In the genomic region with DNA sequence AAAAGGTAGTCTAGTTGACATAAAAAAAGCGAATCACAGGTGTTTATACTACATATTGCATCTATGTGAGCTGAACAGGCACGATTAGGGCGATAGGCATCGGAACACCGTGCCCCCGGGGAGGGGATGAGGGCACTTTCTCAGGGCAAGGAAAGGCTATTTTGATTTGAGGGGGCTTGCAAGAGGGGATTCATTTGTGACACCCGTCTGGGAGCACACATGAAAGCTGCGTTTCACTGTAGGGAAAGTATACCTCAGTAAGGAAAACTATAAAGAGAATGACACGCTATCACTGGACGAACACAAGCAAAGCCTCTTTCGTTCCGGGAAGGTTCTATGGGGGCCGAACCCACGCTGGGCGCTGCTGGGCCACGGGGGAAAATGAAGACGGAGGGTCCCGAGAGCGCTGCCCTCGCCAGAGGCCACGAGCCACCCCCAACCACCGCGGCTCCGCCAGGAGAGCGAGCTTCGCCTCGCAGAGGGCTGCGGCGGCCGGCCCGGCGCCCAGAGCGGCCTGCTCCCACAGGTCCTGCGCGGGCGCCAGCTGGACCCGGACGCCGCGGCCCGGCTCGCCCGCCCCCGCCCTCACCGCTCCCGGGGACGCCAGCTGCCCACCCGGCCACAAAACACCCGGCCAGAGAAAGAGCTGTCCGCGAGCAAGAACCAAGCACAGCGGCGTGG, we compare ENCODE assay signal across 8 cellular contexts. TPM values are rescaled to one million over a fixed set of nuclear protein-coding genes. Genes with fewer than 3 reads are reported as not detected.
A peak's percentile ranks its signal among the peaks of the same experiment; 100 is the strongest.
DNase-seq lines count a peak whose midpoint lies in the region; ATAC-seq, FAIRE-seq and TF ChIP-seq lines count a peak whose summit lies in the region.

No MANE protein-coding gene starts in this region.

- H3K4me3 Mint-ChIP-seq in T-cell, result peak overlapping the region; percentile 86 to 92 (median 92)

- H3K27ac ChIP-seq in H1 (ENCODE audit: low read depth, low read length), result peak overlapping the region; percentile 85

- H3K4me1 Mint-ChIP-seq in T-cell, result peaks cover 59 to 69% (median 62%) of the 10 kb centered on the region in 3 donors

- no peak overlapping the region for H2BK12ac ChIP-seq in H1 (ENCODE audit: low read depth, low read length)

- H4K20me1 ChIP-seq in H1 (replicated peaks in 1 of 2; ENCODE audit: control insufficient read depth in 1 of 2, insufficient read depth in 2 of 2, low read length in 2 of 2), result peaks cover 2 to 5% of the 10 kb centered on the region in 2 experiments

- no peak for TF ChIP-seq EP300 in H1 (IDR thresholded peaks at IDR 0.05; ENCODE audit: borderline replicate concordance in 1 of 2, low read depth in 2 of 2, low read length in 2 of 2)

- peaks cover 7 to 24% (median 12%) of the 10 kb centered on the region in 4 experiments; a peak in 5 of 7 replicates for H3K4me1 ChIP-seq in H1 (replicated peaks in 1 of 4; ENCODE audit: control insufficient read depth in 3 of 4, insufficient read depth in 4 of 4, low read length in 3 of 4)
- H3K4me1 ChIP-seq in mucosa of stomach (ENCODE audit: control insufficient read depth, insufficient read depth, low read length), result peaks cover 9% of the 10 kb centered on the region

- no peak for TF ChIP-seq POLR2A in H1 (IDR thresholded peaks at IDR 0.05; ENCODE audit: control extremely low read depth in 1 of 2, low read depth in 2 of 2, low read length in 2 of 2)

- H2BK5ac ChIP-seq in H1 (ENCODE audit: low read depth, low read length), result 0 out of 2 replicates have a peak overlapping the region, but pooled peaks have one; percentile 98

- H4K8ac ChIP-seq in H1 (ENCODE audit: extremely low read depth, insufficient read depth, low read length), result peak overlapping the region; percentile 74; the same call in 1 of the 2 replicates

- H3K9me3 Mint-ChIP-seq in T-cell, result no peaks in the 10 kb centered on the region

- no peaks in the 10 kb centered on the region for H3K9me3 ChIP-seq in H1 (ENCODE audit: insufficient read depth in 2 of 2, low read depth in 1 of 2, low read length in 1 of 2)
- H3K9me3 ChIP-seq in mucosa of stomach (ENCODE audit: control insufficient read depth, low read length), result no peaks in the 10 kb centered on the region

- no peak for FAIRE-seq in H1 (lab: Jason Lieb, UNC)

- H2AFZ ChIP-seq in H1 (ENCODE audit: low read length), result no peak overlapping the region

- POLR2A ChIA-PET in T-cell (lab: Charles Lee) (interaction anchor here (0.6 to 1.9 kb wide), 36 partner anchors 8 to 723 kb away, joined by 3 to 18 read pairs (median 6); partner anchors contain the start of genes AFG3L2 (in 2 of the 2) and CEP192 (in 2 of the 2)), H1 (lab: Charles Lee; ENCODE audit: partially characterized antibody) (interaction anchor here (0.6 to 3.0 kb wide), 11 partner anchors 11 to 108 kb away, joined by 3 to 9 read pairs (median 3); partner anchors contain the start of genes CEP192 and SEH1L)

- H3K27ac Mint-ChIP-seq in T-cell, result peak overlapping the region; percentile 37 to 91

- WGBS in H1 (ENCODE audit: extremely low coverage in 1 of 2, insufficient coverage in 1 of 2, insufficient read length in 1 of 2, insufficient replicate concordance in 2 of 2, low coverage in 1 of 2, low lambda C conversion rate in 2 of 2, missing lambda C conversion rate in 1 of 2), 2 experiments, result 1% methylated on average over 39 of the region's 53 CpGs; no CpG with 5 or more reads in 1 of the 2 experiments

- H3K4me2 ChIP-seq in H1 (ENCODE audit: insufficient read depth in 1 of 2, low read depth in 2 of 2, low read length in 2 of 2), result peak overlapping the region; percentile 83 to 90

- peak overlapping the region; percentile 76 to 89 (median 80) for H3K4me3 ChIP-seq in H1 (ENCODE audit: extremely low read depth in 1 of 4, insufficient read depth in 2 of 4, low read depth in 3 of 4, low read length in 4 of 4)
- peak overlapping the region; percentile 63 for H3K4me3 ChIP-seq in mucosa of stomach (ENCODE audit: low read length)

- no peak overlapping the region for H2BK120ac ChIP-seq in H1 (replicated peaks; ENCODE audit: low read depth, low read length)

- H3K9ac ChIP-seq in H1 (replicated peaks in 1 of 4; ENCODE audit: extremely low read depth in 1 of 4, low read depth in 3 of 4, low read length in 3 of 4) (peak overlapping the region; percentile 85 to 98 (median 94)), mucosa of stomach (ENCODE audit: low read length) (peak overlapping the region; percentile 94)

- H4K5ac ChIP-seq in H1 (ENCODE audit: insufficient read length, low read depth, low read length), result peak overlapping the region; percentile 75

- H3K23me2 ChIP-seq in H1 (ENCODE audit: low read depth, low read length), result peaks cover 7% of the 10 kb centered on the region; the same call in 1 of the 2 replicates

- peaks cover 4% of the 10 kb centered on the region; the same call in 1 of the 2 replicates for H3K79me1 ChIP-seq in H1 (ENCODE audit: low read depth, low read length)

- ATAC-seq in HG02981 (IDR thresholded peaks at IDR 0.05; ENCODE audit: unreplicated experiment) (peak; percentile 11), T-cell (replicated peaks in 1 of 4) (peak in 3 of 4 experiments; percentile 0 to 11 (median 3))

- TF ChIP-seq CTCF in H1 (IDR thresholded peaks at IDR 0.05; ENCODE audit: control extremely low read depth in 1 of 3, insufficient read depth in 1 of 3, low read depth in 1 of 3, low read length in 3 of 3), result no peak

- peak overlapping the region; percentile 70 for H3K4ac ChIP-seq in H1 (replicated peaks; ENCODE audit: insufficient read length, low read depth, low read length)

- no peak overlapping the region for H3K23ac ChIP-seq in H1 (ENCODE audit: insufficient read length)

- no peaks in the 10 kb centered on the region for H3K27me3 Mint-ChIP-seq in T-cell

- CTCF ChIA-PET in T-cell (lab: Charles Lee), result interaction anchor here (0.6 to 1.6 kb wide), 14 partner anchors 10 to 490 kb away, joined by 3 to 10 read pairs (median 4); partner anchors contain the start of genes CEP192 (in 1 of the 2), CEP76 (in 1 of the 2) and PSMG2 (in 1 of the 2)
- CTCF ChIA-PET in H1 (lab: Charles Lee; ENCODE audit: partially characterized antibody), result interaction anchor here (0.7 to 3.0 kb wide), 4 partner anchors 9 to 44 kb away, joined by 3 to 12 read pairs (median 4); no protein-coding TSS in a partner anchor

- H2BK20ac ChIP-seq in H1 (ENCODE audit: low read length), result no peak overlapping the region

- no peak overlapping the region for H3K14ac ChIP-seq in H1 (ENCODE audit: insufficient read length)

- H3K27me3 ChIP-seq in H1 (replicated peaks in 1 of 4; ENCODE audit: control insufficient read depth in 3 of 4, extremely low read depth in 1 of 4, insufficient read depth in 3 of 4, low read length in 3 of 4) (no peaks in the 10 kb centered on the region), mucosa of stomach (ENCODE audit: control insufficient read depth, insufficient read depth, low read length) (no peaks in the 10 kb centered on the region)

- H3K79me2 ChIP-seq in H1 (ENCODE audit: control insufficient read depth in 1 of 2, insufficient read depth in 2 of 2, low read length in 2 of 2), result peaks cover 22 to 51% of the 10 kb centered on the region in 2 experiments

- H3K56ac ChIP-seq in H1 (replicated peaks; ENCODE audit: insufficient read length, low read depth, low read length), result peak overlapping the region; percentile 75

- H2AK5ac ChIP-seq in H1 (ENCODE audit: low read depth, low read length), result no peak overlapping the region

- peak overlapping the region; percentile 50 for H4K91ac ChIP-seq in H1 (replicated peaks; ENCODE audit: insufficient read length, low read length)

- no peak overlapping the region for H2BK15ac ChIP-seq in H1 (ENCODE audit: low read length)

- peaks cover 3% of the 10 kb centered on the region for H3K36me3 Mint-ChIP-seq in T-cell

- no peak for TF ChIP-seq RAD21 in H1 (IDR thresholded peaks at IDR 0.05 in 1 of 2, conservative IDR thresholded peaks at IDR 0.05 in 1 of 2; ENCODE audit: low read depth in 2 of 2, low read length in 2 of 2)

- DNase-seq in NCI-H82 (lab: John Stamatoyannopoulos, UW) (peak; percentile 37), NCI-H82 treated with DMSO at 0.1 percent for 48 hours (lab: John Stamatoyannopoulos, UW; ENCODE audit: unreplicated experiment) (no peak), T-cell (peak in 8 of 34 experiments; percentile 2 to 27 (median 8)), H1 (ENCODE audit: low read depth in 1 of 2, low spot score in 2 of 2) (no peak), SHP77 (lab: John Stamatoyannopoulos, UW) (no peak), ecto neural progenitor cell (ENCODE audit: low spot score) (no peak)

- H3K36me3 ChIP-seq in H1 (ENCODE audit: control insufficient read depth in 2 of 4, insufficient read depth in 4 of 4, low read length in 3 of 4) (no peaks in the 10 kb centered on the region), mucosa of stomach (ENCODE audit: control insufficient read depth, insufficient read depth, low read length) (no peaks in the 10 kb centered on the region)

- H3K18ac ChIP-seq in H1 (ENCODE audit: extremely low read depth, low read length), result peak overlapping the region; percentile 49; the same call in 1 of the 2 replicates

TF ChIP-seq in H1, 55 proteins besides CTCF, POLR2A, EP300 and RAD21:
- TF ChIP-seq RXRA (IDR thresholded peaks at IDR 0.05; ENCODE audit: insufficient read depth, low read depth, low read length), result no peak
- TF ChIP-seq KDM4A (IDR thresholded peaks at IDR 0.05; ENCODE audit: low read depth, low read length, severe bottlenecking), result peak; percentile 67

RNA-seq across cellular contexts. Expression of gene PTPN2, which starts 0.9 kb away (rescaled TPM):
- total RNA-seq in T-cell, result 10 to 100 TPM; 44.8 to 78.4 (median 57.2) TPM
- total RNA-seq in H1 (2021; fragmentation: NEBNext Ultra II Directional; extraction: Animal tissue kit (Norgen Biotek cat#: 25700)), result 54.0 and 54.5 TPM in 2 replicates
- polyA plus RNA-seq in H1 (2011; rRNA removed), result 11.6 and 16.4 TPM in 2 replicates
- 28.2 TPM for polyA plus RNA-seq in H1 (2011; cell fraction: cytosol; rRNA removed)
- 22.1 TPM for polyA plus RNA-seq in H1 (2011; cell fraction: nucleus; rRNA removed)
- polyA plus RNA-seq in H1 (2012, experiment 1 of 2), result 31.5 to 52.7 TPM (median 36.8 TPM) in 4 replicates
- 6.6 TPM for polyA plus RNA-seq in H1 (2012, experiment 2 of 2)
- 44.5 TPM for polyA plus RNA-seq in H1 (2013, experiment 1 of 2)
- polyA plus RNA-seq in H1 (2013, experiment 2 of 2), result 43.4 TPM
- 50.2 and 63.2 TPM in 2 replicates for polyA minus RNA-seq in H1 (2011; rRNA and poly(A)+ RNA removed)
- polyA minus RNA-seq in H1 (2011; cell fraction: cytosol; rRNA and poly(A)+ RNA removed), result 27.0 TPM
- 39.9 TPM for polyA minus RNA-seq in H1 (2011; cell fraction: nucleus; rRNA and poly(A)+ RNA removed)
